ENCODE assay signal across 12 cellular contexts in the genomic region with DNA sequence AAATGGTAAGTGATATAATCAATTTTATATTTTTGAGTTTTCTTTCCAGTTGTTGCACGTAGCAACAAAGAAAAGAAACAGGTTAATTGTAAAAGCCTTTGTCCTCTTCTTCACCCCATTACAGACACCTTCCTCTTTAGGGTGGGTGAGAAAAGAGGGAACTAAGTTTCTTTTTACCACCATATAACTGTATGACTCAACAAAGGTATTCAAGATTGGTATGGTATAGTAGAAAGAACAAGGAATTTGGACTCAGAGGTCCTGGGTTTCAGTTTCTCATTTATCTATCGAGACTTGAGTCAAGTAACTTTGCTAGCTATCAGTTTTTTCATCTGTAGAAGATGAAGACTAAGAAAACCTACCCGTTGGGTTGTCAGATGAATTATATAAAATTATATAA. TPM values are rescaled to one million over a fixed set of nuclear protein-coding genes. Genes with fewer than 3 reads are reported as not detected.
DNase-seq lines count a peak whose midpoint lies in the region; ATAC-seq, FAIRE-seq and TF ChIP-seq lines count a peak whose summit lies in the region.
"Had no signal": no experiment of that assay in that cellular context is flagged by ENCODE, and none has a peak within 500 bp of the region (broad histone marks: within the 10 kb centered on the region; RNA-seq: fewer than 3 reads in every experiment).

No MANE protein-coding gene starts in this region.

- DNase-seq in SKM-1 (lab: John Stamatoyannopoulos, UW; ENCODE audit: unreplicated experiment), result peak; percentile 52
- no peak for DNase-seq in stimulated activated CD4-positive, alpha-beta T cell treated with anti-CD3 and anti-CD28 coated beads, Interleukin-4, amount 100 ng/mL, for 24 hours
- no peak for DNase-seq in GM12891 (ENCODE audit: insufficient read length, low spot score)
- no peak for DNase-seq in NAMALWA (ENCODE audit: low spot score)
- no peak for DNase-seq in NCI-H2171 (lab: John Stamatoyannopoulos, UW)
- DNase-seq: activated CD4-positive, alpha-beta T cell treated with anti-CD3 and anti-CD28 coated beads for 1 hour; hippocampal formation; NCI-H187 treated with DMSO at 0.1 percent for 48 hours had no signal

- no peak for FAIRE-seq in GM12891 (lab: Jason Lieb, UNC)
- FAIRE-seq: HTR-8/SVneo had no signal

- TF ChIP-seq POLR2A in GM12891 (IDR thresholded peaks at IDR 0.05; ENCODE audit: low read depth, low read length), result no peak

- ATAC-seq in GM18867 (IDR thresholded peaks at IDR 0.05; ENCODE audit: unreplicated experiment), result peak; percentile 79
- peak; percentile 64 for ATAC-seq in GM21526 (IDR thresholded peaks at IDR 0.05; ENCODE audit: low FRiP score, unreplicated experiment)
- ATAC-seq in HG03159 (IDR thresholded peaks at IDR 0.05; ENCODE audit: unreplicated experiment), result peak; percentile 77

TF ChIP-seq in GM12891, 5 proteins besides CTCF, POLR2A, EP300 and RAD21:
- TF ChIP-seq POLR2AphosphoS5 (IDR thresholded peaks at IDR 0.05; ENCODE audit: low read depth, low read length) (no peak), PAX5 (IDR thresholded peaks at IDR 0.05; ENCODE audit: insufficient read depth, low read length, severe bottlenecking) (no peak), SPI1 (IDR thresholded peaks at IDR 0.05; ENCODE audit: low read depth, low read length) (no peak), TAF1 (IDR thresholded peaks at IDR 0.05; ENCODE audit: low read depth, low read length) (no peak), POU2F2 (IDR thresholded peaks at IDR 0.05; ENCODE audit: low read depth, low read length) (no peak)

RNA-seq across cellular contexts. Expression of a gene that starts 5.6 kb away (rescaled TPM):
- polyA plus RNA-seq in GM12891 (2012; ENCODE audit: low read depth, missing spikeins), result 6.5 TPM

RNA-seq across cellular contexts. Expression of a gene that starts 42.6 kb away (rescaled TPM):
- polyA plus RNA-seq in GM12891 (2012; ENCODE audit: low read depth, missing spikeins), result 0.12 TPM
